ENCODE assay signal across 8 cellular contexts in genomic region chr3:33437556-33438283, GRCh38. TPM values are rescaled to one million over a fixed set of nuclear protein-coding genes. Genes with fewer than 3 reads are reported as not detected.
DNase-seq lines count a peak whose midpoint lies in the region; ATAC-seq and TF ChIP-seq lines count a peak whose summit lies in the region.

No MANE protein-coding gene starts in this region.

- H3K36me3 Mint-ChIP-seq in endothelial cell (ENCODE audit: low read depth, unreplicated experiment), result peaks cover 10% of the 10 kb centered on the region

- no peaks in the 10 kb centered on the region for H3K9me2 ChIP-seq in PC-3 (replicated peaks; ENCODE audit: low read length)

- peaks cover 52% of the 10 kb centered on the region for H4K20me1 ChIP-seq in PC-3 (ENCODE audit: low read length)

- H3K9me3 Mint-ChIP-seq in endothelial cell (ENCODE audit: unreplicated experiment), result no peaks in the 10 kb centered on the region

- no peak overlapping the region for H3K27ac Mint-ChIP-seq in endothelial cell (ENCODE audit: unreplicated experiment)

- H3F3A ChIP-seq in PC-3 (ENCODE audit: low read length, unreplicated experiment), result no peaks in the 10 kb centered on the region

- peaks cover 34% of the 10 kb centered on the region for H3K4me1 Mint-ChIP-seq in endothelial cell (ENCODE audit: unreplicated experiment)

- H3K4me3 Mint-ChIP-seq in endothelial cell (ENCODE audit: unreplicated experiment), result peak overlapping the region; percentile 97

- H3K27me3 ChIP-seq in PC-3 (ENCODE audit: low read length), result no peaks in the 10 kb centered on the region
- H3K27me3 ChIP-seq in neutrophil, result no peaks in the 10 kb centered on the region

- peaks cover 32% of the 10 kb centered on the region for H3K4me1 ChIP-seq in PC-3 (ENCODE audit: insufficient read depth, low read length)
- H3K4me1 ChIP-seq in neutrophil (ENCODE audit: control insufficient read depth in 1 of 2, insufficient read depth in 1 of 2, low read depth in 1 of 2, low read length in 1 of 2), result peaks cover 33% of the 10 kb centered on the region in 2 experiments

- H3K79me2 ChIP-seq in PC-3 (ENCODE audit: low read length), result peaks cover 71% of the 10 kb centered on the region

- H3K36me3 ChIP-seq in PC-3 (ENCODE audit: low read depth, low read length), result no peaks in the 10 kb centered on the region
- H3K36me3 ChIP-seq in neutrophil, result no peaks in the 10 kb centered on the region

- H2AFZ ChIP-seq in PC-3 (ENCODE audit: low read length), result no peak overlapping the region

- H3K4me2 ChIP-seq in PC-3 (ENCODE audit: low read length), result peak overlapping the region; percentile 91

- intact Hi-C loops in PC-3 (cut with micrococcal nuclease), result loop anchor here (5.0 kb wide), 2 partner anchors 305 to 360 kb away; partner anchors contain the start of gene PDCD6IP

- peaks cover 5% of the 10 kb centered on the region for H3K27me3 Mint-ChIP-seq in endothelial cell (ENCODE audit: unreplicated experiment)

- peak overlapping the region; percentile 91 for H3K9ac ChIP-seq in PC-3 (ENCODE audit: low read length)

- BruUV-seq in PC-3 (replicated peaks; lab: Mats Ljungman, UMichigan), result no TSS peak

- H3K4me3 ChIP-seq in PC-3 (ENCODE audit: low read length) (peak overlapping the region; percentile 84), neutrophil (ENCODE audit: low read depth in 1 of 2, low read length in 1 of 2) (no peak overlapping the region)

- TF ChIP-seq CTCF in PC-3 (conservative IDR thresholded peaks at IDR 0.05; ENCODE audit: low read depth, low read length) (no peak), endothelial cell (IDR thresholded peaks at IDR 0.05; ENCODE audit: unreplicated experiment) (no peak), neutrophil (IDR thresholded peaks at IDR 0.05) (no peak)

- no peak for ATAC-seq in PC-3

- no peaks in the 10 kb centered on the region for H3K9me3 ChIP-seq in PC-3 (ENCODE audit: low read length)
- no peaks in the 10 kb centered on the region for H3K9me3 ChIP-seq in neutrophil

- DNase-seq in GM03348 (ENCODE audit: low spot score), result peak; percentile 36
- peak; percentile 57 for DNase-seq in PC-3
- peak; percentile 38 for DNase-seq in endothelial cell (ENCODE audit: low spot score)
- no peak for DNase-seq in NCI-H1436 treated with DMSO at 0.1 percent for 48 hours (lab: John Stamatoyannopoulos, UW)
- no peak for DNase-seq in NCI-H2196 treated with DMSO at 0.1 percent for 48 hours (lab: John Stamatoyannopoulos, UW; ENCODE audit: unreplicated experiment)
- no peak for DNase-seq in NCI-H1105 (lab: John Stamatoyannopoulos, UW)
- no peak for DNase-seq in T1000 (lab: John Stamatoyannopoulos, UW)

- POLR2A ChIA-PET in PC-3 (lab: Charles Lee; ENCODE audit: unreplicated experiment), result no interaction called here

- H3K27ac ChIP-seq in PC-3 (ENCODE audit: low read length) (0 out of 2 replicates have a peak overlapping the region, but pooled peaks have one; percentile 3), neutrophil (peak overlapping the region; percentile 90)

- CTCF ChIA-PET in PC-3 (lab: Charles Lee), result interaction anchor here (1.0 kb wide), 1 partner anchor 306 kb away, joined by 3 read pairs; no protein-coding TSS in a partner anchor

RNA-seq across cellular contexts. Expression of gene UBP1, which starts 2.5 kb away (rescaled TPM):
- total RNA-seq in PC-3 (2014; rRNA removed) (49.3 and 57.5 TPM in 2 replicates), endothelial cell (ENCODE audit: unreplicated experiment) (83.3 TPM)

Comparison
In these comparisons a context has a peak if more than half of its experiments do, and no peak if none do; other contexts are left out.
1. DNase-seq: peak in GM03348 (single experiment), PC-3 (single experiment) and endothelial cell (single experiment); none in NCI-H1436 treated with DMSO at 0.1 percent for 48 hours (single experiment), NCI-H2196 treated with DMSO at 0.1 percent for 48 hours (single experiment), NCI-H1105 (single experiment) and T1000 (single experiment).